In the genomic region with DNA sequence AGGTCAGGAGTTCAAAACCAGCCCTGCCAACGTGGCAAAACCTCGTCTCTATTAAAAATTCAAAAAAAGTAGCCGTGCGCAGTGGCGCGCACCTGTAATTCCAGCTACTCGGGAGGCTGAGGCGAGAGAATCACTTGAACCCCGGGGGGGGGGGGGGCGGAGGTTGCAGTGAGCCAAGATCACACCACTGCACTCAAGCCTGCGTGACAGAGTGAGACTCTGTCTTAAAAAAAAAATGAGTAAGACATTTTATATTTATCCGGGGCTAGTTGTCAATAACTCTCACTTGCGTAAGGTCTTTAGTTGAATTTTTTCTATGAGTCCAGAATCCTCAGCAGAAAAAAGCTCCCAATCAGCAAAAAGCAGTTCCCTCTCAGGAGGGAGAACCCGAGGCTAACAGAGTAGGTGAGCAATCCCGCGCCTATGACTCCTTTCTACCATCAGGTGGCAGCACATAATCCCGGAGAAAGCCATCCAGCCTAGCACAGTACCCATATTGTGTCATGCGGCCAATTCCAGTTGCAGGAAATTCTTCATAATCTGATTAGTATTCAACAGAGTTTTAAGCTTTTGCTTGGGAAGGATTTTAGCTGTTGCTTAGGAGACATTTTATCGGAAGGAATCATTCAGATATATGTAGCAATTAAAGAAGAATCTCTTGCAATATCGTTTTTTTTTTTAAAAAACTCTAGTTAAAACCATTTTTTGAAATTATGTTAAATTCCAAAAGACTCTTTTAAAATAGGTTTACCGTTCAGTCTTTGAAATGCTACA, we compare ENCODE assay signal across 8 cellular contexts. TPM values are rescaled to one million over a fixed set of nuclear protein-coding genes. Genes with fewer than 3 reads are reported as not detected.
DNase-seq lines count a peak whose midpoint lies in the region; ATAC-seq and TF ChIP-seq lines count a peak whose summit lies in the region.

No MANE protein-coding gene starts in this region.

- H4K5ac ChIP-seq in IMR-90 (ENCODE audit: low read depth, low read length): no peak overlapping the region

- H3K27me3 Mint-ChIP-seq in nephron (ENCODE audit: low read depth): no peaks in the 10 kb centered on the region

- H2AK5ac ChIP-seq in IMR-90 (ENCODE audit: low read depth, low read length): no peak overlapping the region

- H3K4me1 ChIP-seq in IMR-90 (ENCODE audit: control insufficient read depth, insufficient read depth, low read length): no peaks in the 10 kb centered on the region
- no peaks in the 10 kb centered on the region for H3K4me1 ChIP-seq in esophagus squamous epithelium

- ATAC-seq in GM21717 (IDR thresholded peaks at IDR 0.05; ENCODE audit: unreplicated experiment): peak; percentile 98
- ATAC-seq in IMR-90 (ENCODE audit: low read depth): peak; percentile 100

- BruUV-seq in IMR-90 (replicated peaks; lab: Mats Ljungman, UMichigan): no TSS peak

- CTCF ChIA-PET in IMR-90 (lab: Yijun Ruan, JAX): interaction anchor here (0.6 to 1.6 kb wide), 15 partner anchors 10 to 258 kb away, joined by 3 to 11 read pairs (median 3); partner anchors contain the start of gene IDH1

- no peak overlapping the region for H4K8ac ChIP-seq in IMR-90 (ENCODE audit: low read depth in 2 of 2, low read length in 2 of 2)

- H3K23ac ChIP-seq in IMR-90 (ENCODE audit: low read depth, low read length): no peak overlapping the region

- H3K56ac ChIP-seq in IMR-90 (ENCODE audit: extremely low read depth, insufficient read depth, low read length): no peak overlapping the region

- no peaks in the 10 kb centered on the region for H4K20me1 ChIP-seq in IMR-90 (ENCODE audit: insufficient read depth, low read length)

- no peak overlapping the region for H2BK120ac ChIP-seq in IMR-90 (ENCODE audit: low read depth, low read length)

- no peak overlapping the region for H2AK9ac ChIP-seq in IMR-90 (replicated peaks; ENCODE audit: low read depth, low read length, poor library complexity)

- no peak overlapping the region for H3K4ac ChIP-seq in IMR-90 (ENCODE audit: low read depth, low read length)

- DNase-seq in Daoy (ENCODE audit: low read depth): peak; percentile 79
- peak; percentile 71 for DNase-seq in IMR-90
- DNase-seq in OCI-M1 (lab: John Stamatoyannopoulos, UW): peak; percentile 93
- DNase-seq in activated T-cell treated with anti-CD3 and anti-CD28 coated beads for 4 hours: peak; percentile 50
- no peak for DNase-seq in esophagus squamous epithelium (lab: John Stamatoyannopoulos, UW)
- peak; percentile 24 for DNase-seq in stimulated activated naive CD4-positive, alpha-beta T cell treated with Interleukin-2 at 50 U/mL for 16 hours (lab: John Stamatoyannopoulos, UW)

- TF ChIP-seq CTCF in IMR-90 (conservative IDR thresholded peaks at IDR 0.05; ENCODE audit: low read depth, low read length) (peak; percentile 81), esophagus squamous epithelium (IDR thresholded peaks at IDR 0.05) (peak; percentile 59 to 85 (median 77)), nephron (IDR thresholded peaks at IDR 0.05; ENCODE audit: unreplicated experiment in 3 of 3) (peak; percentile 77 to 93 (median 83))

- TF ChIP-seq POLR2A in IMR-90 (IDR thresholded peaks at IDR 0.05; ENCODE audit: low read depth, low read length): no peak
- no peak for TF ChIP-seq POLR2A in esophagus squamous epithelium (IDR thresholded peaks at IDR 0.05)

- H3K27me3 ChIP-seq in IMR-90 (ENCODE audit: control insufficient read depth, insufficient read depth, low read length): no peaks in the 10 kb centered on the region; the same call in 1 of the 2 replicates
- no peaks in the 10 kb centered on the region for H3K27me3 ChIP-seq in esophagus squamous epithelium

- H2BK20ac ChIP-seq in IMR-90 (ENCODE audit: low read depth, low read length): no peak overlapping the region

- H3K4me3 ChIP-seq in IMR-90 (ENCODE audit: insufficient read depth, low read depth, low read length): no peak overlapping the region
- H3K4me3 ChIP-seq in esophagus squamous epithelium: no peak overlapping the region

- no peak overlapping the region for H3K9ac ChIP-seq in IMR-90 (ENCODE audit: low read depth, low read length)

- H3K27ac Mint-ChIP-seq in nephron: no peak overlapping the region

- in situ Hi-C loops in IMR-90 (cut with MboI; ENCODE audit: low sequenced_read_pairs): no loop called here

- H3K18ac ChIP-seq in IMR-90 (ENCODE audit: low read depth, low read length): no peak overlapping the region

- no peaks in the 10 kb centered on the region for H3K9me3 Mint-ChIP-seq in nephron

- no peaks in the 10 kb centered on the region for H3K36me3 Mint-ChIP-seq in nephron (ENCODE audit: low read depth)

- H3K79me1 ChIP-seq in IMR-90 (ENCODE audit: low read depth in 1 of 2, low read length in 2 of 2): no peaks in the 10 kb centered on the region

- no peak overlapping the region for H2BK15ac ChIP-seq in IMR-90 (ENCODE audit: low read depth, low read length)

- no peak overlapping the region for H3K4me3 Mint-ChIP-seq in nephron

- H3K27ac ChIP-seq in IMR-90 (ENCODE audit: insufficient read depth, low read length): no peak overlapping the region
- no peak overlapping the region for H3K27ac ChIP-seq in esophagus squamous epithelium

- H3K9me1 ChIP-seq in IMR-90 (ENCODE audit: insufficient read depth, low read length): no peaks in the 10 kb centered on the region

- dilution Hi-C loops in IMR-90 (cut with HindIII; ENCODE audit: low sequenced_read_pairs, unreplicated experiment): no loop called here

- H3K4me2 ChIP-seq in IMR-90 (ENCODE audit: low read depth, low read length): no peak overlapping the region

- POLR2A ChIA-PET in IMR-90 (lab: Charles Lee; ENCODE audit: unreplicated experiment): no interaction called here

- H3K36me3 ChIP-seq in IMR-90 (ENCODE audit: control insufficient read depth, insufficient read depth, low read length) (no peaks in the 10 kb centered on the region), esophagus squamous epithelium (no peaks in the 10 kb centered on the region)

- intact Hi-C loops in IMR-90 (cut with micrococcal nuclease): loop anchor here (1.0 to 10.0 kb wide), 2 partner anchors 80 to 180 kb away; partner anchors contain the start of gene IDH1
- intact Hi-C loops in esophagus squamous epithelium (cut with DNase I): no loop called here

- H4K91ac ChIP-seq in IMR-90 (ENCODE audit: insufficient read depth, low read depth, low read length): no peak overlapping the region

- H3K14ac ChIP-seq in IMR-90 (replicated peaks; ENCODE audit: low read depth, low read length): no peak overlapping the region

- H2AFZ ChIP-seq in IMR-90 (replicated peaks; ENCODE audit: low read length, poor library complexity): peak overlapping the region; percentile 56

- TF ChIP-seq RAD21 in IMR-90 (IDR thresholded peaks at IDR 0.05; ENCODE audit: low read length): peak; percentile 71

- no peak overlapping the region for H2BK5ac ChIP-seq in IMR-90 (ENCODE audit: low read depth, low read length, poor library complexity, severe bottlenecking)

- WGBS in IMR-90 (ENCODE audit: extremely low coverage in 2 of 2, insufficient read length in 1 of 2), 2 experiments: 74% methylated on average over 6 of the region's 21 CpGs; no CpG with 5 or more reads in 1 of the 2 experiments
- 36 to 40% methylated on average over 17 to 20 of the region's 21 CpGs for WGBS in esophagus squamous epithelium, 2 donors

- H3K9me3 ChIP-seq in IMR-90 (ENCODE audit: control insufficient read depth, insufficient read depth, low read length): no peaks in the 10 kb centered on the region
- H3K9me3 ChIP-seq in esophagus squamous epithelium: no peaks in the 10 kb centered on the region

- peaks cover 5% of the 10 kb centered on the region for H3K4me1 Mint-ChIP-seq in nephron

TF ChIP-seq in IMR-90, 13 proteins besides CTCF, POLR2A, EP300 and RAD21 (continues in another document):
- no peak for TF ChIP-seq ELK1 (IDR thresholded peaks at IDR 0.05; ENCODE audit: borderline replicate concordance, low read depth, low read length)
- TF ChIP-seq BHLHE40 (IDR thresholded peaks at IDR 0.05; ENCODE audit: low read depth, low read length): no peak
- no peak for TF ChIP-seq NFE2L2 (IDR thresholded peaks at IDR 0.05; ENCODE audit: low read depth, low read length)

RNA-seq across cellular contexts. Expression of gene CRYGA, which starts 11.9 kb away (rescaled TPM):
- total RNA-seq in Daoy (2014; rRNA removed; shearing (Covaris generic)): not detected in 2 replicates
- total RNA-seq in IMR-90 (2012; rRNA removed) (not detected in 2 replicates), esophagus squamous epithelium (not detected)
- not detected in 2 replicates for polyA plus RNA-seq in IMR-90 (2012; rRNA removed)
- not detected in 2 replicates for polyA plus RNA-seq in IMR-90 (2012; cell fraction: cytosol; rRNA removed)
- not detected in 2 replicates for polyA plus RNA-seq in IMR-90 (2012; cell fraction: nucleus; rRNA removed; ENCODE audit: low replicate concordance)

RNA-seq across cellular contexts. Expression of gene C2orf80, which starts 14.6 kb away (rescaled TPM):
- total RNA-seq in Daoy (2014; rRNA removed; shearing (Covaris generic)): not detected in 2 replicates
- total RNA-seq in IMR-90 (2012; rRNA removed) (not detected in 2 replicates), esophagus squamous epithelium (not detected)
- polyA plus RNA-seq in IMR-90 (2012; rRNA removed): not detected in 2 replicates
- not detected in 2 replicates for polyA plus RNA-seq in IMR-90 (2012; cell fraction: cytosol; rRNA removed)
- polyA plus RNA-seq in IMR-90 (2012; cell fraction: nucleus; rRNA removed; ENCODE audit: low replicate concordance): not detected in 2 replicates

RNA-seq across cellular contexts. Expression of gene CRYGB, which starts 29.3 kb away (rescaled TPM):
- total RNA-seq in Daoy (2014; rRNA removed; shearing (Covaris generic)): not detected in 2 replicates
- total RNA-seq in IMR-90 (2012; rRNA removed) (not detected in 2 replicates), esophagus squamous epithelium (not detected)
- not detected in 2 replicates for polyA plus RNA-seq in IMR-90 (2012; rRNA removed)
- not detected in 2 replicates for polyA plus RNA-seq in IMR-90 (2012; cell fraction: cytosol; rRNA removed)
- polyA plus RNA-seq in IMR-90 (2012; cell fraction: nucleus; rRNA removed; ENCODE audit: low replicate concordance): not detected in 2 replicates

RNA-seq across cellular contexts. Expression of gene CRYGC, which starts 45.6 kb away (rescaled TPM):
- not detected in 2 replicates for total RNA-seq in Daoy (2014; rRNA removed; shearing (Covaris generic))
- total RNA-seq in IMR-90 (2012; rRNA removed): not detected in 2 replicates
- not detected in 2 replicates for polyA plus RNA-seq in IMR-90 (2012; rRNA removed)
- polyA plus RNA-seq in IMR-90 (2012; cell fraction: cytosol; rRNA removed): not detected in 2 replicates
- polyA plus RNA-seq in IMR-90 (2012; cell fraction: nucleus; rRNA removed; ENCODE audit: low replicate concordance): not detected in 2 replicates
- not detected for total RNA-seq in esophagus squamous epithelium

RNA-seq across cellular contexts. Expression of gene CRYGD, which starts 50.9 kb away (rescaled TPM):
- not detected in 2 replicates for total RNA-seq in Daoy (2014; rRNA removed; shearing (Covaris generic))
- total RNA-seq in IMR-90 (2012; rRNA removed) (not detected in 2 replicates), esophagus squamous epithelium (not detected)
- not detected in 2 replicates for polyA plus RNA-seq in IMR-90 (2012; rRNA removed)
- not detected in 2 replicates for polyA plus RNA-seq in IMR-90 (2012; cell fraction: cytosol; rRNA removed)
- polyA plus RNA-seq in IMR-90 (2012; cell fraction: nucleus; rRNA removed; ENCODE audit: low replicate concordance): not detected in 2 replicates
